Comparison of ENCODE assay signal across 15 cellular contexts in the genomic region with DNA sequence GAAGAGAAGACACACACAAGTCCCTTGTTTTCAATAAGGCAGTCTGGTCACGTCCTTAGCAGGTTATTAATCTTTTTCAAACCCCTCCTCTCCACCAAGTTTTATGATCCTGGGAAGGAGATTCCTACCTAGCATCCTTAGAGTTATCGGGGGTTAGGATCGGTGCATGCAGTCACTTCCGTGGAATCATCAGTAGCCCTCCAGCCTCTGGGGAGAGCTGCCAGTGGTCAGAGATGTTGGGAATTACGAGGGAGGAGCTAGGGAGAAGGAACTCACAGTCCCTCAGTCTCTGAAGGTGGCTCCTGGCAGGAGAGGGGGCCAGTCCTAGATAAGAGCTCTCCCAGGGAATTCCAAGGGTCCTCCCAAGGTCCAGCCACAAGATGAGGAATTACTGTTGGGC.
"Had no signal": no experiment of that assay in that cellular context is flagged by ENCODE, and none has a peak within 500 bp of the region (broad histone marks: within the 10 kb centered on the region; RNA-seq: fewer than 3 reads in every experiment).

No MANE protein-coding gene starts in this region.

- H3K27me3 ChIP-seq: ascending aorta, cardiac muscle cell, esophagus muscularis mucosa, foreskin keratinocyte, sigmoid colon, stomach had no signal

- H3K4me3 Mint-ChIP-seq: activated naive CD4-positive, alpha-beta T cell treated with anti-CD3 and anti-CD28 coated beads, Interleukin-2, amount 10 ng/mL, durations not matched to agents 7 days and 5 days; immature natural killer cell; nephron had no signal

- H3K27ac ChIP-seq: ascending aorta, cardiac muscle cell, esophagus muscularis mucosa, foreskin keratinocyte, sigmoid colon, stomach, thoracic aorta had no signal

- H3K27me3 Mint-ChIP-seq: activated naive CD4-positive, alpha-beta T cell treated with anti-CD3 and anti-CD28 coated beads, Interleukin-2, amount 10 ng/mL, durations not matched to agents 7 days and 5 days had no signal

- H3K9me3 ChIP-seq: ascending aorta, esophagus muscularis mucosa, sigmoid colon, stomach, thoracic aorta had no signal

- ATAC-seq: activated CD4-positive, CD25-positive, alpha-beta regulatory T cell treated with anti-CD3 and anti-CD28 coated beads, Interleukin-2, amount 50 U/mL, for 24 hours; foreskin keratinocyte; left cardiac atrium had no signal

- H3K36me3 ChIP-seq: ascending aorta, cardiac muscle cell, esophagus muscularis mucosa, sigmoid colon, stomach, thoracic aorta had no signal

- H3K9me3 Mint-ChIP-seq: immature natural killer cell, nephron had no signal

- H3K4me3 ChIP-seq: ascending aorta, cardiac muscle cell, esophagus muscularis mucosa, sigmoid colon, stomach, thoracic aorta had no signal

- DNase-seq: activated CD4-positive, alpha-beta T cell treated with anti-CD3 and anti-CD28 coated beads, Interleukin-2, amount 50 U/mL, for 48 hours; activated naive CD4-positive, alpha-beta T cell treated with anti-CD3 and anti-CD28 coated beads, Interleukin-2, amount 10 ng/mL, durations not matched to agents 7 days and 5 days; foreskin keratinocyte; immature natural killer cell; left cardiac atrium; sigmoid colon; stimulated activated CD4-positive, alpha-beta T cell treated with anti-CD3 and anti-CD28 coated beads, Interleukin-2, amount 100 ng/mL, for 48 hours; stimulated activated CD8-positive, alpha-beta memory T cell treated with anti-CD3 and anti-CD28 coated beads, Interleukin-4, amount 100 ng/mL, for 48 hours; stomach had no signal
